ENCODE assay signal across 12 cellular contexts in the genomic region with DNA sequence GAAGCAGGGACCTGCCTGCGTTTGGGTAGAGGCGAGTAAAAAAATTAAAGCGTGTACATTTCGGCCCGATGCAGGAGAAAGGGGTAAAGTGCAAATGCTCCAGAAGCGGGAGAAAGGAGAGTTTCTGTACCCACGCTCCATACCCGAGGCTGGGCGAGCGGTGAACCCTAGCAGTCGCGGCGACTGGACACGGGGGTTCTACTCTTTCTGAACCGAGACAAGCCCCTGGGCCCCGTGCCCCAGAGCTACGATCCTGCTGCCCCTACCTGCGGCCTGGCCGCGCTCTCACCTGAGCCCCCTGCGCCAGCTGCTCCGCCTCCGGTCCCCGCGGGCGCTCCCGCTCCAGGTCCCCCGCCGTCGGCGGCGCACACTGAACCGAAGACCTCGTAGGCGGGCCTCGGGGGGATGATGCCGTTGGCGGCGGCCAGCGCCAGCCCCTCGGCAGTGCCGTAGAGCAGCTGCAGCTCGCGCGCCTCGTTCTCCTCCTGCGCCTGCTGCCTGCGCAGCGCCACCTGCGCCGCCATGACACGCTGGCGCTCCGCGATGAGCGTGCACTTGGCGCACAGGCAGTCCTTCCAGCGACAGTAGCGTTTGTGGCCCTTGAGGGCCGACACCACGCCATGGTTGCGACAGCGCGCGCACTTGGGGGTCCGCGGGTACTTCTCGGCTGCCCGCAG. TPM values are rescaled to one million over a fixed set of nuclear protein-coding genes. Genes with fewer than 3 reads are reported as not detected.
DNase-seq lines count a peak whose midpoint lies in the region; ATAC-seq and TF ChIP-seq lines count a peak whose summit lies in the region.
"Had no signal": no experiment of that assay in that cellular context is flagged by ENCODE, and none has a peak within 500 bp of the region (broad histone marks: within the 10 kb centered on the region; RNA-seq: fewer than 3 reads in every experiment).

No MANE protein-coding gene starts in this region.

- BruUV-seq in mammary epithelial cell (replicated peaks; lab: Mats Ljungman, UMichigan) (no TSS peak), MCF 10A (replicated peaks; lab: Mats Ljungman, UMichigan) (no TSS peak)

- no peak overlapping the region for H3K9ac ChIP-seq in mammary epithelial cell (ENCODE audit: insufficient read depth, low read length)

- peak overlapping the region; percentile 54 for H3K4me2 ChIP-seq in mammary epithelial cell (ENCODE audit: insufficient read depth, low read depth, low read length)

- CTCF ChIA-PET in mammary epithelial cell (lab: Charles Lee; ENCODE audit: low non-redundant PET) (no interaction called here), MCF 10A (lab: Yijun Ruan, JAX) (no interaction called here)

- H3K27ac ChIP-seq in mammary epithelial cell (ENCODE audit: insufficient read depth, low read depth, low read length) (no peak overlapping the region), thymus (ENCODE audit: low read depth) (no peak overlapping the region), dorsolateral prefrontal cortex (no peak overlapping the region)
- H3K27ac ChIP-seq: stomach had no signal

- H3K27ac Mint-ChIP-seq in MCF 10A (ENCODE audit: low read depth, unreplicated experiment), result no peak overlapping the region
- no peak overlapping the region for H3K27ac Mint-ChIP-seq in immature natural killer cell

- DNase-seq in mammary epithelial cell, result no peak
- no peak for DNase-seq in MCF 10A (ENCODE audit: unreplicated experiment)
- peak; percentile 43 to 62 for DNase-seq in activated T-cell treated with anti-CD3 and anti-CD28 coated beads, Interleukin-2, amount 50 U/mL, for 48 hours
- DNase-seq in immature natural killer cell, result no peak
- no peak for DNase-seq in dorsolateral prefrontal cortex
- DNase-seq: BE2C, stomach had no signal

- WGBS in mammary epithelial cell (ENCODE audit: low coverage, missing lambda C conversion rate), result 13% methylated on average over 12 of the region's 69 CpGs
- 4% methylated on average over 69 of the region's 69 CpGs for WGBS in thymus

- H3K4me1 ChIP-seq in mammary epithelial cell (ENCODE audit: insufficient read depth, low read length), result peaks cover 22% of the 10 kb centered on the region
- H3K4me1 ChIP-seq in thymus (ENCODE audit: control insufficient read depth, insufficient read depth, low read length), result peaks cover 14% of the 10 kb centered on the region

- H3K4me3 ChIP-seq in mammary epithelial cell (replicated peaks in 1 of 3; ENCODE audit: insufficient read depth in 1 of 3, low read depth in 2 of 3, low read length in 3 of 3) (no peak overlapping the region), thymus (ENCODE audit: low read length) (peak overlapping the region; percentile 15), dorsolateral prefrontal cortex (peak overlapping the region in 7 of 59 donors; percentile 12 to 44 (median 27))

- POLR2A ChIA-PET in MCF 10A (lab: Yijun Ruan, JAX), result no interaction called here

- H2AFZ ChIP-seq in mammary epithelial cell (ENCODE audit: low read depth, low read length), result peak overlapping the region; percentile 71

- dilution Hi-C loops in mammary epithelial cell (cut with HindIII; ENCODE audit: low sequenced_read_pairs), result no loop called here

- H3K79me2 ChIP-seq in mammary epithelial cell (ENCODE audit: insufficient read depth, low read length), result no peaks in the 10 kb centered on the region

- H3K27me3 ChIP-seq in mammary epithelial cell (ENCODE audit: insufficient read depth, low read length), result peaks cover 95% of the 10 kb centered on the region
- H3K27me3 ChIP-seq in thymus (ENCODE audit: control insufficient read depth, insufficient read depth), result peaks cover 98% of the 10 kb centered on the region
- peaks cover 30 to 100% (median 98%) of the 10 kb centered on the region in 45 donors for H3K27me3 ChIP-seq in dorsolateral prefrontal cortex

- peaks cover 22% of the 10 kb centered on the region for H3K9me3 Mint-ChIP-seq in MCF 10A (ENCODE audit: unreplicated experiment)
- H3K9me3 Mint-ChIP-seq in immature natural killer cell, result peaks cover 0 to 1% (median 0%) of the 10 kb centered on the region in 6 donors

- TF ChIP-seq CTCF in mammary epithelial cell (conservative IDR thresholded peaks at IDR 0.05 in 1 of 2, IDR thresholded peaks at IDR 0.05 in 1 of 2; ENCODE audit: extremely low read depth in 1 of 2, insufficient read depth in 1 of 2, low read depth in 1 of 2, low read length in 2 of 2) (peak in 1 of 2 donors; percentile 1), MCF 10A (IDR thresholded peaks at IDR 0.05; ENCODE audit: unreplicated experiment) (no peak), dorsolateral prefrontal cortex (IDR thresholded peaks at IDR 0.05 in 54 of 56, conservative IDR thresholded peaks at IDR 0.05 in 2 of 56; ENCODE audit: low read depth in 1 of 56, partially characterized antibody in 56 of 56) (no peak)

- intact Hi-C loops in mammary epithelial cell (cut with micrococcal nuclease), result no loop called here
- intact Hi-C loops in MCF 10A (cut with micrococcal nuclease), result no loop called here
- intact Hi-C loops in dorsolateral prefrontal cortex (cut with DNase I), result no loop called here

- H3K36me3 ChIP-seq in mammary epithelial cell (ENCODE audit: insufficient read depth, low read length), result no peaks in the 10 kb centered on the region
- H3K36me3 ChIP-seq in thymus (ENCODE audit: control insufficient read depth, insufficient read depth), result no peaks in the 10 kb centered on the region
- H3K36me3 ChIP-seq: BE2C, stomach had no signal

- no peaks in the 10 kb centered on the region for H4K20me1 ChIP-seq in mammary epithelial cell (ENCODE audit: insufficient read depth, low read length)

- H3K36me3 Mint-ChIP-seq in MCF 10A (ENCODE audit: insufficient read depth, unreplicated experiment), result peaks cover 7% of the 10 kb centered on the region
- H3K36me3 Mint-ChIP-seq in immature natural killer cell, result peaks cover 0 to 6% (median 4%) of the 10 kb centered on the region in 3 donors

- no peaks in the 10 kb centered on the region for H3K9me3 ChIP-seq in mammary epithelial cell (replicated peaks; ENCODE audit: insufficient read depth, low read length)
- no peaks in the 10 kb centered on the region for H3K9me3 ChIP-seq in thymus (ENCODE audit: control insufficient read depth)
- H3K9me3 ChIP-seq: BE2C had no signal

- ATAC-seq in HG03565 (IDR thresholded peaks at IDR 0.05; ENCODE audit: unreplicated experiment), result no peak
- no peak for ATAC-seq in GM18867 (IDR thresholded peaks at IDR 0.05; ENCODE audit: unreplicated experiment)
- ATAC-seq: esophagus mucosa had no signal

- H3K4me3 Mint-ChIP-seq in MCF 10A (ENCODE audit: unreplicated experiment) (no peak overlapping the region), immature natural killer cell (peak overlapping the region; percentile 12 to 56 (median 35))

- H3K4me1 Mint-ChIP-seq in MCF 10A (ENCODE audit: insufficient read depth, unreplicated experiment) (no peaks in the 10 kb centered on the region), immature natural killer cell (peaks cover 49 to 51% of the 10 kb centered on the region in 2 donors)

- H3K27me3 Mint-ChIP-seq in MCF 10A (ENCODE audit: insufficient read depth, unreplicated experiment) (no peaks in the 10 kb centered on the region), immature natural killer cell (ENCODE audit: low read depth in 3 of 3) (peaks cover 42 to 60% (median 49%) of the 10 kb centered on the region in 3 donors)

- in situ Hi-C loops in mammary epithelial cell (cut with MboI; ENCODE audit: low sequenced_read_pairs in 2 of 2), result no loop called here

RNA-seq across cellular contexts. Expression of gene DMRTA2, which starts 2.4 kb away (rescaled TPM):
- total RNA-seq in mammary epithelial cell (under 1 TPM in 1 of 2 donors, not detected in 1; under 0.01 TPM), MCF 10A (2022) (not detected in 2 replicates), dorsolateral prefrontal cortex (1 to 10 TPM in 17 of 120 experiments, under 1 TPM in 96, not detected in 7; 0.13 to 2.9 (median 0.49) TPM)
- polyA plus RNA-seq in mammary epithelial cell (not detected), immature natural killer cell (not detected), thymus (1.5 TPM)
- polyA minus RNA-seq in mammary epithelial cell, result not detected
- total RNA-seq: liver had no signal
- polyA plus RNA-seq: liver had no signal

Comparison
In these comparisons a context has a peak if more than half of its experiments do, and no peak if none do; other contexts are left out.
1. DNase-seq: peak in activated T-cell treated with anti-CD3 and anti-CD28 coated beads, Interleukin-2, amount 50 U/mL, for 48 hours (2 of 2); none in mammary epithelial cell (single experiment), MCF 10A (single experiment), immature natural killer cell (0 of 3) and dorsolateral prefrontal cortex (0 of 10).